19 cellular contexts compared by ENCODE assay signal in genomic region chr4:152021788-152022438, GRCh38.
DNase-seq lines count a peak whose midpoint lies in the region; ATAC-seq and TF ChIP-seq lines count a peak whose summit lies in the region.
"Had no signal": no experiment of that assay in that cellular context is flagged by ENCODE, and none has a peak within 500 bp of the region (broad histone marks: within the 10 kb centered on the region; RNA-seq: fewer than 3 reads in every experiment).

No MANE protein-coding gene starts in this region.

- H3K36me3 ChIP-seq in Karpas-422 (ENCODE audit: insufficient read depth, low read length) = no peaks in the 10 kb centered on the region

- H3K4me2 ChIP-seq in Karpas-422 (ENCODE audit: low read depth, low read length, poor library complexity, severe bottlenecking) = no peak overlapping the region

- H3K4me3 ChIP-seq in Karpas-422 (ENCODE audit: low read length) = no peak overlapping the region
- H3K4me3 ChIP-seq: psoas muscle had no signal

- H3K9me3 Mint-ChIP-seq in brain = peaks cover 0 to 3% (median 0%) of the 10 kb centered on the region in 5 experiments
- H3K9me3 Mint-ChIP-seq: central memory CD8-positive, alpha-beta T cell; effector memory CD8-positive, alpha-beta T cell; memory B cell; naive thymus-derived CD8-positive, alpha-beta T cell; T-helper 1 cell treated with Interleukin-12 subunit alpha and Interleukin-12 subunit beta and Interleukin-4 antibody, amounts not matched to agents 30 μg/mL and 1 μg/mL, for 36 hours had no signal

- peaks cover 3% of the 10 kb centered on the region for H3K27me3 Mint-ChIP-seq in brain
- H3K27me3 Mint-ChIP-seq: central memory CD8-positive, alpha-beta T cell; effector memory CD8-positive, alpha-beta T cell; naive thymus-derived CD8-positive, alpha-beta T cell had no signal

- DNase-seq in Karpas-422 (no peak), left cardiac atrium (peak; percentile 55), putamen (ENCODE audit: low spot score) (peak; percentile 98), AML-193 (lab: John Stamatoyannopoulos, UW) (no peak)
- DNase-seq: activated gamma-delta T cell; Caco-2; effector memory CD8-positive, alpha-beta T cell; glutamatergic neuron; islet precursor cell; KBM-7; naive thymus-derived CD8-positive, alpha-beta T cell; NCI-H526 treated with DMSO at 0.1 percent for 48 hours; psoas muscle had no signal

- no peak overlapping the region for H3K27ac ChIP-seq in Karpas-422 (ENCODE audit: low read length)
- H3K27ac ChIP-seq: psoas muscle had no signal

- no peak for TF ChIP-seq CTCF in brain (conservative IDR thresholded peaks at IDR 0.05)

- H3K9ac ChIP-seq in Karpas-422 (ENCODE audit: low read length) = no peak overlapping the region

- peak; percentile 67 to 85 for ATAC-seq in left cardiac atrium
- no peak for ATAC-seq in HG02623 (IDR thresholded peaks at IDR 0.05; ENCODE audit: unreplicated experiment)
- ATAC-seq in HG03095 (IDR thresholded peaks at IDR 0.05; ENCODE audit: unreplicated experiment) = no peak
- ATAC-seq: effector memory CD8-positive, alpha-beta T cell; naive thymus-derived CD8-positive, alpha-beta T cell had no signal

- H3K9me2 ChIP-seq in Karpas-422 (replicated peaks; ENCODE audit: insufficient read depth, low read length) = no peaks in the 10 kb centered on the region

- intact Hi-C loops in left cardiac atrium (cut with DNase I) = no loop called here

- peaks cover 7% of the 10 kb centered on the region for H3K4me1 Mint-ChIP-seq in brain
- H3K4me1 Mint-ChIP-seq: central memory CD8-positive, alpha-beta T cell; memory B cell had no signal

- H3K27me3 ChIP-seq in Karpas-422 (ENCODE audit: low read length) = no peaks in the 10 kb centered on the region

- H2AFZ ChIP-seq in Karpas-422 (ENCODE audit: low read length) = 0 out of 2 replicates have a peak overlapping the region, but pooled peaks have one; percentile 4

- no peaks in the 10 kb centered on the region for H4K20me1 ChIP-seq in Karpas-422 (ENCODE audit: insufficient read depth, low read depth, low read length)

- H3K36me3 Mint-ChIP-seq in brain = no peaks in the 10 kb centered on the region
- H3K36me3 Mint-ChIP-seq: memory B cell; naive thymus-derived CD8-positive, alpha-beta T cell had no signal

- no peaks in the 10 kb centered on the region for H3K9me3 ChIP-seq in Karpas-422 (ENCODE audit: low read length)
- H3K9me3 ChIP-seq: Caco-2, psoas muscle had no signal

- no peaks in the 10 kb centered on the region for H3K79me2 ChIP-seq in Karpas-422 (ENCODE audit: low read length)

- no peak overlapping the region for H3K4me3 Mint-ChIP-seq in brain
- H3K4me3 Mint-ChIP-seq: central memory CD8-positive, alpha-beta T cell; effector memory CD8-positive, alpha-beta T cell; memory B cell; naive thymus-derived CD8-positive, alpha-beta T cell; T-helper 1 cell treated with Interleukin-12 subunit alpha and Interleukin-12 subunit beta and Interleukin-4 antibody, amounts not matched to agents 30 μg/mL and 1 μg/mL, for 36 hours had no signal

- H3K4me1 ChIP-seq in Karpas-422 (ENCODE audit: low read length) = peaks cover 64% of the 10 kb centered on the region
- H3K4me1 ChIP-seq: Caco-2, psoas muscle had no signal

- H3K27ac Mint-ChIP-seq in brain = peak overlapping the region in 3 of 5 experiments; percentile 22 to 84 (median 76)
- H3K27ac Mint-ChIP-seq: effector memory CD8-positive, alpha-beta T cell; memory B cell; T-helper 1 cell treated with Interleukin-12 subunit alpha and Interleukin-12 subunit beta and Interleukin-4 antibody, amounts not matched to agents 30 μg/mL and 1 μg/mL, for 36 hours had no signal

Comparison
In these comparisons a context has a peak if more than half of its experiments do, and no peak if none do; other contexts are left out.
1. DNase-seq: peak in left cardiac atrium (single experiment) and putamen (single experiment); none in Karpas-422 (single experiment) and AML-193 (0 of 2).
2. ATAC-seq: peak in left cardiac atrium (2 of 2); none in HG02623 (single experiment) and HG03095 (single experiment).